ENCODE assay signal across 16 cellular contexts in the genomic region with DNA sequence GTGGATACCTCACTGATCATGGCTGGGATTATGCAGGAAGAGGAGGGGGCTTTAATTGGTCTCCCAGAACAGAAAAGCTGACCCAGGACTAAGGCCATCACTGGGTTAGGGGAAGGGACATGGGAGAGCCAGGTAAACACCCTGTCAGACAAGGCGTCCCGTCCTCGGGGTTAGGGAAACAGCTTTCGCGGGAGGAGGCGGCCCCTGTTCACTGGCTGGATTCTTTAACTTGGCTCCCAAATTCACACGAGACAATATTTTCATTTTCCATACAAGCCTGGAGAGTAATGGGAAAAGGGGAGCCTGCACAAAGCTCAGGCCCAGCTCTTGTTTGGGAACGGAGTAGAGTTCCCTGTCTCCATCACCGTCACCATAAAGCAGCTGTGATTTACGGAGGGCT. TPM values are rescaled to one million over a fixed set of nuclear protein-coding genes. Genes with fewer than 3 reads are reported as not detected.
A peak's percentile ranks its signal among the peaks of the same experiment; 100 is the strongest.
DNase-seq lines count a peak whose midpoint lies in the region; TF ChIP-seq lines count a peak whose summit lies in the region.
"Had no signal": no experiment of that assay in that cellular context is flagged by ENCODE, and none has a peak within 500 bp of the region (broad histone marks: within the 10 kb centered on the region; RNA-seq: fewer than 3 reads in every experiment).

No MANE protein-coding gene starts in this region.

- POLR2A ChIA-PET in Caco-2 (lab: Charles Lee): no interaction called here

- H3K36me3 ChIP-seq in Caco-2 (ENCODE audit: control insufficient read depth, insufficient read depth, low read length) (peaks cover 10% of the 10 kb centered on the region), thyroid gland (peaks cover 0 to 7% of the 10 kb centered on the region in 2 donors)
- H3K36me3 ChIP-seq: BLaER1, MG63 had no signal

- H3K27ac Mint-ChIP-seq in Caco-2 (ENCODE audit: unreplicated experiment): peak overlapping the region; percentile 35
- H3K27ac Mint-ChIP-seq in nephron progenitor cell: peak overlapping the region; percentile 89
- H3K27ac Mint-ChIP-seq: CD4-positive, alpha-beta T cell had no signal

- H3K9me3 ChIP-seq in Caco-2 (no peaks in the 10 kb centered on the region), thyroid gland (no peaks in the 10 kb centered on the region)
- H3K9me3 ChIP-seq: BLaER1, MG63, SJCRH30 had no signal

- WGBS in thyroid gland, 2 donors: 72 to 79% methylated on average over 10 of the region's 10 CpGs

- peak overlapping the region; percentile 42; the same call in 1 of the 2 replicates for H3K27ac ChIP-seq in VCaP
- peak overlapping the region in 2 of 3 donors; percentile 42 to 53 for H3K27ac ChIP-seq in thyroid gland
- H3K27ac ChIP-seq: BLaER1, SJCRH30 had no signal

- CTCF ChIA-PET in Caco-2 (lab: Charles Lee): interaction anchor here (0.6 kb wide), 1 partner anchor 170 kb away, joined by 3 read pairs; no protein-coding TSS in a partner anchor

- H3K36me3 Mint-ChIP-seq in Caco-2 (ENCODE audit: insufficient read depth, unreplicated experiment) (peaks cover 18% of the 10 kb centered on the region), nephron progenitor cell (ENCODE audit: low read depth) (peaks cover 43% of the 10 kb centered on the region)

- BruUV-seq in Caco-2 (replicated peaks; lab: Mats Ljungman, UMichigan): no TSS peak

- peaks cover 80% of the 10 kb centered on the region for H3K4me1 ChIP-seq in Caco-2
- peaks cover 52 to 85% of the 10 kb centered on the region in 2 donors for H3K4me1 ChIP-seq in thyroid gland

- TF ChIP-seq POLR2A in thyroid gland (IDR thresholded peaks at IDR 0.05): no peak

- TF ChIP-seq CTCF in Caco-2 (IDR thresholded peaks at IDR 0.05; ENCODE audit: insufficient read depth in 1 of 2, low read depth in 1 of 2, low read length in 1 of 2, severe bottlenecking in 1 of 2, unreplicated experiment in 1 of 2) (no peak), VCaP (conservative IDR thresholded peaks at IDR 0.05) (no peak), nephron progenitor cell (IDR thresholded peaks at IDR 0.05) (no peak), thyroid gland (IDR thresholded peaks at IDR 0.05) (no peak)

- H3K4me1 Mint-ChIP-seq in Caco-2 (ENCODE audit: low read depth, unreplicated experiment) (peaks cover 47% of the 10 kb centered on the region), nephron progenitor cell (peaks cover 85% of the 10 kb centered on the region)

- H3K27me3 ChIP-seq in Caco-2 (replicated peaks; ENCODE audit: control insufficient read depth, insufficient read depth, low read length) (no peaks in the 10 kb centered on the region), thyroid gland (no peaks in the 10 kb centered on the region)
- H3K27me3 ChIP-seq: MG63, SJCRH30 had no signal

- DNase-seq in Caco-2 (no peak), nephron progenitor cell (no peak), thyroid gland (no peak), SIG-M5 (lab: John Stamatoyannopoulos, UW) (no peak)
- DNase-seq in activated CD4-positive, alpha-beta T cell treated with anti-CD3 and anti-CD28 coated beads, Interleukin-2, amount 50 U/mL, for 1 hour: no peak
- no peak for DNase-seq in effector CD8-positive, alpha-beta T cell (lab: John Stamatoyannopoulos, UW)
- DNase-seq: CD4-positive, alpha-beta T cell; IMR-90; KG1; MG63; NCI-H2029; NCI-H446 treated with DMSO at 0.1 percent for 48 hours; NCI-H526 treated with DMSO at 0.1 percent for 48 hours; SJCRH30 had no signal

- intact Hi-C loops in Caco-2 (cut with micrococcal nuclease; ENCODE audit: unreplicated experiment) (no loop called here), thyroid gland (cut with DNase I) (no loop called here)

- H3K27me3 Mint-ChIP-seq in Caco-2 (ENCODE audit: insufficient read depth, unreplicated experiment) (no peaks in the 10 kb centered on the region), nephron progenitor cell (ENCODE audit: low read depth, poor library complexity) (no peaks in the 10 kb centered on the region)
- H3K27me3 Mint-ChIP-seq: CD4-positive, alpha-beta T cell had no signal

- H3K4me3 Mint-ChIP-seq in Caco-2 (ENCODE audit: unreplicated experiment) (no peak overlapping the region), nephron progenitor cell (no peak overlapping the region)
- H3K4me3 Mint-ChIP-seq: CD4-positive, alpha-beta T cell had no signal

- H3K9me3 Mint-ChIP-seq in Caco-2 (ENCODE audit: unreplicated experiment): no peaks in the 10 kb centered on the region
- H3K9me3 Mint-ChIP-seq in nephron progenitor cell: no peaks in the 10 kb centered on the region
- H3K9me3 Mint-ChIP-seq: CD4-positive, alpha-beta T cell had no signal

- no peak overlapping the region for H3K4me3 ChIP-seq in Caco-2 (ENCODE audit: low read depth, low read length)
- no peak overlapping the region for H3K4me3 ChIP-seq in thyroid gland (replicated peaks in 1 of 3)
- H3K4me3 ChIP-seq: BLaER1, MG63, SJCRH30 had no signal

RNA-seq across cellular contexts. Expression of a gene that starts 29.3 kb away (rescaled TPM):
- 19.8 and 20.9 TPM in 2 replicates for total RNA-seq in Caco-2 (2022)
- total RNA-seq in thyroid gland: 10 to 100 TPM in 3 of 4 donors, 1 to 10 TPM in 1; 9.2 to 14.3 (median 13.0) TPM
- total RNA-seq: IMR-90 had no signal
